In genomic region chr13:74423434-74423833, GRCh38 we compare ENCODE assay signal across 22 cellular contexts.
"Had no signal": no experiment of that assay in that cellular context is flagged by ENCODE, and none has a peak within 500 bp of the region (broad histone marks: within the 10 kb centered on the region; RNA-seq: fewer than 3 reads in every experiment).

No MANE protein-coding gene starts in this region.

- H3K79me2 ChIP-seq: parathyroid adenoma had no signal

- H2AFZ ChIP-seq: parathyroid adenoma had no signal

- H3K4me2 ChIP-seq: smooth muscle cell had no signal

- ATAC-seq: gastrocnemius medialis; left cardiac atrium; left lung; natural killer cell treated with Interleukin-12 subunit alpha and Interleukin-12 subunit beta and Interleukin-15 and Interleukin-18, amount 100 ng/mL, for 72 hours; right lobe of liver had no signal

- H3K9me3 ChIP-seq: gastrocnemius medialis, neutrophil, right lobe of liver, stomach, thyroid gland, vagina had no signal

- DNase-seq: dorsolateral prefrontal cortex; effector CD4-positive, alpha-beta T cell; gastrocnemius medialis; head of caudate nucleus; left cardiac atrium; left lung; mesendoderm; naive B cell; right lobe of liver; stimulated activated CD4-positive, alpha-beta T cell treated with anti-CD3 and anti-CD28 coated beads, Interleukin-12 subunit alpha, Interleukin-12 subunit beta, amount 100 ng/mL, for 4 hours; stimulated activated CD4-positive, alpha-beta T cell treated with anti-CD3 and anti-CD28 coated beads, Interleukin-1b, Interleukin-23, amount 100 ng/mL, for 48 hours; stimulated activated CD4-positive, alpha-beta T cell treated with anti-CD3 and anti-CD28 coated beads, Interleukin-4, amount 100 ng/mL, for 1 hour; stimulated activated CD8-positive, alpha-beta memory T cell treated with anti-CD3 and anti-CD28 coated beads, Interleukin-4, amount 100 ng/mL, for 48 hours; stimulated activated naive CD4-positive, alpha-beta T cell treated with Interleukin-2 at 50 U/mL for 16 hours; stomach; thyroid gland; trophoblast cell had no signal

- H3K9ac ChIP-seq: parathyroid adenoma had no signal

- H3K36me3 ChIP-seq: gastrocnemius medialis, left lung, neutrophil, right lobe of liver, stomach, thyroid gland, vagina had no signal

- H3K27ac ChIP-seq: dorsolateral prefrontal cortex, gastrocnemius medialis, left lung, neutrophil, parathyroid adenoma, right lobe of liver, stomach, thyroid gland, vagina had no signal

- H3K4me3 ChIP-seq: dorsolateral prefrontal cortex, gastrocnemius medialis, left lung, right lobe of liver, smooth muscle cell, stomach, thyroid gland, vagina had no signal

- H3K4me1 ChIP-seq: gastrocnemius medialis, left lung, parathyroid adenoma, right lobe of liver, stomach, thyroid gland, vagina had no signal

- H3K27me3 ChIP-seq: dorsolateral prefrontal cortex, gastrocnemius medialis, left lung, neutrophil, right lobe of liver, stomach, thyroid gland, vagina had no signal
